ENCODE assay signal across 8 cellular contexts in genomic region chr12:109573914-109574244, GRCh38. TPM values are rescaled to one million over a fixed set of nuclear protein-coding genes. Genes with fewer than 3 reads are reported as not detected.
DNase-seq lines count a peak whose midpoint lies in the region; ATAC-seq and TF ChIP-seq lines count a peak whose summit lies in the region.

No MANE protein-coding gene starts in this region.

- no peak for TF ChIP-seq POLR2A in gastrocnemius medialis (IDR thresholded peaks at IDR 0.05)

- no peaks in the 10 kb centered on the region for H4K20me1 ChIP-seq in MM.1S (ENCODE audit: insufficient read depth, low read length)

- WGBS in esophagus, 2 donors, result 1% methylated on average over 13 of the region's 13 CpGs

- H2AFZ ChIP-seq in MM.1S (ENCODE audit: low read length), result peak overlapping the region; percentile 35; the same call in 1 of the 2 replicates

- H3K9ac ChIP-seq in MM.1S (ENCODE audit: low read length), result peak overlapping the region; percentile 67

- no peaks in the 10 kb centered on the region for H3K27me3 ChIP-seq in MM.1S (replicated peaks; ENCODE audit: insufficient read depth, low read length)
- H3K27me3 ChIP-seq in esophagus (ENCODE audit: control insufficient read depth in 1 of 2, insufficient read depth in 2 of 2, low read length in 2 of 2), result no peaks in the 10 kb centered on the region
- no peaks in the 10 kb centered on the region for H3K27me3 ChIP-seq in gastrocnemius medialis

- peak overlapping the region; percentile 84 for H3K4me2 ChIP-seq in MM.1S (ENCODE audit: low read depth, low read length)

- H3F3A ChIP-seq in MM.1S (ENCODE audit: insufficient read depth, low read length), result no peaks in the 10 kb centered on the region

- H3K79me2 ChIP-seq in MM.1S (ENCODE audit: low read length), result peaks cover 18% of the 10 kb centered on the region

- H3K27ac ChIP-seq in MM.1S (ENCODE audit: low read length) (no peak overlapping the region), esophagus (ENCODE audit: low read depth in 2 of 2, low read length in 1 of 2) (peak overlapping the region; percentile 59 to 73), gastrocnemius medialis (peak overlapping the region; percentile 79 to 91 (median 87))

- peak; percentile 8 for DNase-seq in MM.1S
- no peak for DNase-seq in gastrocnemius medialis
- DNase-seq in A172 (ENCODE audit: low spot score), result no peak
- DNase-seq in SHP77 treated with DMSO at 0.1 percent for 48 hours (lab: John Stamatoyannopoulos, UW), result no peak
- no peak for DNase-seq in NCI-H82 treated with DMSO at 0.1 percent for 48 hours (lab: John Stamatoyannopoulos, UW; ENCODE audit: unreplicated experiment)
- no peak for DNase-seq in effector CD4-positive, alpha-beta T cell

- H3K9me2 ChIP-seq in MM.1S (replicated peaks; ENCODE audit: insufficient read depth, low read length), result no peaks in the 10 kb centered on the region

- ATAC-seq in GM19043 (IDR thresholded peaks at IDR 0.05; ENCODE audit: low read depth, unreplicated experiment) (peak; percentile 0), gastrocnemius medialis (no peak)

- intact Hi-C loops in gastrocnemius medialis (cut with DNase I; ENCODE audit: low total_unique reads), result loop anchor here (1.0 kb wide), 1 partner anchor 139 kb away; the partner anchor contains the start of gene FAM222A

- H3K36me3 ChIP-seq in MM.1S (replicated peaks; ENCODE audit: insufficient read depth, low read length) (no peaks in the 10 kb centered on the region), esophagus (ENCODE audit: control insufficient read depth in 2 of 2, insufficient read depth in 2 of 2, low read length in 1 of 2) (peaks cover 8 to 19% of the 10 kb centered on the region in 2 donors), gastrocnemius medialis (peaks cover 0 to 39% of the 10 kb centered on the region in 2 donors)

- peak overlapping the region; percentile 77 for H3K4me3 ChIP-seq in MM.1S (ENCODE audit: low read length)
- peak overlapping the region; percentile 64 for H3K4me3 ChIP-seq in esophagus (ENCODE audit: low read depth in 1 of 2, low read length in 2 of 2)
- H3K4me3 ChIP-seq in gastrocnemius medialis, result peak overlapping the region; percentile 55 to 85 (median 74)

- TF ChIP-seq CTCF in MM.1S (IDR thresholded peaks at IDR 0.05; ENCODE audit: low read length) (no peak), gastrocnemius medialis (IDR thresholded peaks at IDR 0.05 in 4 of 5, conservative IDR thresholded peaks at IDR 0.05 in 1 of 5) (no peak)

- no peaks in the 10 kb centered on the region for H3K4me1 ChIP-seq in MM.1S (ENCODE audit: low read length)
- H3K4me1 ChIP-seq in esophagus (ENCODE audit: control insufficient read depth in 2 of 2, insufficient read depth in 2 of 2, low read length in 1 of 2), result no peaks in the 10 kb centered on the region
- peaks cover 18% of the 10 kb centered on the region in 2 donors for H3K4me1 ChIP-seq in gastrocnemius medialis

- in situ Hi-C loops in gastrocnemius medialis (cut with MboI; ENCODE audit: low sequenced_read_pairs in 4 of 4), result no loop called here

- H3K9me3 ChIP-seq in MM.1S (replicated peaks; ENCODE audit: insufficient read depth, low read length) (no peaks in the 10 kb centered on the region), esophagus (ENCODE audit: control insufficient read depth in 2 of 2, insufficient read depth in 1 of 2, low read depth in 1 of 2, low read length in 1 of 2) (peaks cover 0 to 3% of the 10 kb centered on the region in 2 donors), gastrocnemius medialis (no peaks in the 10 kb centered on the region)

RNA-seq across cellular contexts. Expression of gene MVK, which starts 0.3 kb away (rescaled TPM):
- 10 to 100 TPM; 52.3 to 82.3 TPM for polyA plus RNA-seq in esophagus
- 10 to 100 TPM in 2 of 4 donors, 1 to 10 TPM in 2; 3.2 to 14.2 (median 9.1) TPM for total RNA-seq in gastrocnemius medialis
- 18.7 and 30.2 TPM in 2 replicates for total RNA-seq in A172 (2014; rRNA removed; shearing (Covaris generic))

RNA-seq across cellular contexts. Expression of gene MMAB, which starts 0.6 kb away (rescaled TPM):
- 10 to 100 TPM; 42.5 to 50.3 TPM for polyA plus RNA-seq in esophagus
- 10 to 100 TPM; 21.2 to 54.3 (median 25.6) TPM for total RNA-seq in gastrocnemius medialis
- 51.2 and 52.0 TPM in 2 replicates for total RNA-seq in A172 (2014; rRNA removed; shearing (Covaris generic))
